Comparison of ENCODE assay signal across 8 cellular contexts in genomic region chr18:76349067-76349715, GRCh38.
DNase-seq lines count a peak whose midpoint lies in the region; ATAC-seq and TF ChIP-seq lines count a peak whose summit lies in the region.

No MANE protein-coding gene starts in this region.

- POLR2A ChIA-PET in Panc1 (lab: Charles Lee): no interaction called here

- H3K9me3 ChIP-seq in CD4-positive, CD25-positive, alpha-beta regulatory T cell (ENCODE audit: control insufficient read depth in 2 of 2, low read length in 2 of 2): no peaks in the 10 kb centered on the region
- no peaks in the 10 kb centered on the region; the same call in 1 of the 2 replicates for H3K9me3 ChIP-seq in Panc1 (ENCODE audit: control insufficient read depth, insufficient read depth, low read depth, low read length)
- no peaks in the 10 kb centered on the region for H3K9me3 ChIP-seq in thoracic aorta

- intact Hi-C loops in Panc1 (cut with micrococcal nuclease; ENCODE audit: unreplicated experiment): loop anchor here (2.0 to 10.0 kb wide), 2 partner anchors 1140 to 1694 kb away; partner anchors contain the start of gene PTGR3

- H3K27me3 ChIP-seq in CD4-positive, CD25-positive, alpha-beta regulatory T cell (ENCODE audit: control insufficient read depth, insufficient read depth, low read length): no peaks in the 10 kb centered on the region
- H3K27me3 ChIP-seq in Panc1 (ENCODE audit: control insufficient read depth, insufficient read depth, low read length) (no peaks in the 10 kb centered on the region), thoracic aorta (replicated peaks; ENCODE audit: insufficient read depth) (no peaks in the 10 kb centered on the region)

- no peak overlapping the region for H3K4me3 ChIP-seq in CD4-positive, CD25-positive, alpha-beta regulatory T cell (ENCODE audit: low read depth, low read length)
- H3K4me3 ChIP-seq in Panc1 (ENCODE audit: low read depth in 2 of 2, low read length in 2 of 2): peak overlapping the region; percentile 20 to 44
- H3K4me3 ChIP-seq in thoracic aorta: peak overlapping the region; percentile 51

- no peaks in the 10 kb centered on the region for H3K9me3 Mint-ChIP-seq in CD4-positive, CD25-positive, alpha-beta regulatory T cell

- no peaks in the 10 kb centered on the region for H3K36me3 ChIP-seq in CD4-positive, CD25-positive, alpha-beta regulatory T cell (ENCODE audit: control insufficient read depth, insufficient read depth, low read length)
- H3K36me3 ChIP-seq in Panc1 (ENCODE audit: control insufficient read depth, insufficient read depth, low read length): no peaks in the 10 kb centered on the region
- H3K36me3 ChIP-seq in thoracic aorta: no peaks in the 10 kb centered on the region

- no TSS peak for BruUV-seq in Panc1 (replicated peaks; lab: Mats Ljungman, UMichigan)

- peaks cover 0 to 5% (median 2%) of the 10 kb centered on the region in 4 donors for H3K4me1 Mint-ChIP-seq in CD4-positive, CD25-positive, alpha-beta regulatory T cell

- in situ Hi-C loops in Panc1 (cut with HindIII; ENCODE audit: low pct_unique_long_range_greater_than_20kb, low sequenced_read_pairs): no loop called here

- peak overlapping the region in 2 of 3 donors; percentile 12 to 95 for H3K27ac Mint-ChIP-seq in CD4-positive, CD25-positive, alpha-beta regulatory T cell

- ATAC-seq in CD4-positive, CD25-positive, alpha-beta regulatory T cell (ENCODE audit: low read depth in 2 of 2): no peak
- ATAC-seq in GM19463 (IDR thresholded peaks at IDR 0.05; ENCODE audit: unreplicated experiment) (peak; percentile 65), Panc1 (peak; percentile 65), thoracic aorta (ENCODE audit: insufficient number of reproducible peaks, low FRiP score, low read depth) (no peak)

- peaks cover 3% of the 10 kb centered on the region for H3K4me1 ChIP-seq in CD4-positive, CD25-positive, alpha-beta regulatory T cell (ENCODE audit: control insufficient read depth, insufficient read depth, low read length, poor library complexity, severe bottlenecking)
- H3K4me1 ChIP-seq in Panc1 (ENCODE audit: control insufficient read depth, insufficient read depth, low read length) (peaks cover 18% of the 10 kb centered on the region), thoracic aorta (ENCODE audit: control insufficient read depth in 1 of 2, low read depth in 2 of 2) (peaks cover 0 to 13% of the 10 kb centered on the region in 2 donors)

- no peak overlapping the region for H3K4me3 Mint-ChIP-seq in CD4-positive, CD25-positive, alpha-beta regulatory T cell

- H3K27me3 Mint-ChIP-seq in CD4-positive, CD25-positive, alpha-beta regulatory T cell: no peaks in the 10 kb centered on the region

- DNase-seq in CD4-positive, CD25-positive, alpha-beta regulatory T cell: peak; percentile 35 to 70 (median 54)
- DNase-seq in Kasumi-1 (lab: John Stamatoyannopoulos, UW) (peak; percentile 84 to 87), Panc1 (ENCODE audit: low read depth, low spot score) (peak; percentile 55), activated T-helper 1 cell treated with Interleukin-2 at 50 U/mL for 16 hours (ENCODE audit: low read depth) (peak; percentile 19), fibroblast of the conjunctiva (ENCODE audit: low read depth) (peak; percentile 55), nucleus accumbens (lab: John Stamatoyannopoulos, UW) (peak in 41 of 56 donors; percentile 14 to 83 (median 41)), thoracic aorta (ENCODE audit: low spot score) (no peak)

- H3K36me3 Mint-ChIP-seq in CD4-positive, CD25-positive, alpha-beta regulatory T cell: no peaks in the 10 kb centered on the region

- TF ChIP-seq CTCF in Panc1 (IDR thresholded peaks at IDR 0.05): no peak
- TF ChIP-seq CTCF in thoracic aorta (IDR thresholded peaks at IDR 0.05): peak; percentile 87

- H3K27ac ChIP-seq in CD4-positive, CD25-positive, alpha-beta regulatory T cell (ENCODE audit: insufficient read depth, low read length, poor library complexity, severe bottlenecking): no peak overlapping the region
- no peak overlapping the region for H3K27ac ChIP-seq in Panc1 (ENCODE audit: low read length)
- no peak overlapping the region for H3K27ac ChIP-seq in thoracic aorta

- CTCF ChIA-PET in Panc1 (lab: Charles Lee): interaction anchor here (0.6 kb wide), 1 partner anchor 1037 kb away, joined by 3 read pairs; no protein-coding TSS in a partner anchor

Comparison
In these comparisons a context has a peak if more than half of its experiments do, and no peak if none do; other contexts are left out.
1. ATAC-seq: peak in GM19463 (single experiment) and Panc1 (single experiment); none in CD4-positive, CD25-positive, alpha-beta regulatory T cell (0 of 2) and thoracic aorta (single experiment).